ENCODE assay signal across 24 cellular contexts in genomic region chr7:85974176-85974575, GRCh38.
"Had no signal": no experiment of that assay in that cellular context is flagged by ENCODE, and none has a peak within 500 bp of the region (broad histone marks: within the 10 kb centered on the region; RNA-seq: fewer than 3 reads in every experiment).

No MANE protein-coding gene starts in this region.

- H3K36me3 Mint-ChIP-seq: activated naive CD4-positive, alpha-beta T cell treated with anti-CD3 and anti-CD28 coated beads, Interleukin-2, amount 10 ng/mL, durations not matched to agents 7 days and 5 days; activated naive CD4-positive, alpha-beta T cell treated with anti-CD3 and anti-CD28 coated beads, Interleukin-2, amount 50 U/mL, for 72 hours; activated naive CD8-positive, alpha-beta T cell treated with anti-CD3 and anti-CD28 coated beads, Interleukin-2, amount 10 ng/mL, durations not matched to agents 7 days and 5 days; brain had no signal

- H3K27me3 Mint-ChIP-seq: activated CD4-positive, alpha-beta memory T cell treated with anti-CD3 and anti-CD28 coated beads, Interleukin-2, amount 10 ng/mL, durations not matched to agents 7 days and 5 days; activated CD4-positive, alpha-beta T cell treated with anti-CD3 and anti-CD28 coated beads, Interleukin-2, amount 10 ng/mL, durations not matched to agents 7 days and 5 days; activated naive CD4-positive, alpha-beta T cell treated with anti-CD3 and anti-CD28 coated beads, Interleukin-2, amount 10 ng/mL, durations not matched to agents 7 days and 5 days; activated naive CD8-positive, alpha-beta T cell treated with anti-CD3 and anti-CD28 coated beads, Interleukin-2, amount 10 ng/mL, durations not matched to agents 7 days and 5 days; activated T-cell treated with anti-CD3 and anti-CD28 coated beads, Interleukin-2, amount 50 U/mL, for 24 hours; brain; effector memory CD8-positive, alpha-beta T cell had no signal

- H3K27ac Mint-ChIP-seq: activated CD4-positive, alpha-beta memory T cell treated with anti-CD3 and anti-CD28 coated beads, Interleukin-2, amount 10 ng/mL, durations not matched to agents 7 days and 5 days; activated CD4-positive, alpha-beta T cell treated with anti-CD3 and anti-CD28 coated beads, Interleukin-2, amount 10 ng/mL, durations not matched to agents 7 days and 5 days; activated naive CD4-positive, alpha-beta T cell treated with anti-CD3 and anti-CD28 coated beads, Interleukin-2, amount 10 ng/mL, durations not matched to agents 7 days and 5 days; activated naive CD4-positive, alpha-beta T cell treated with anti-CD3 and anti-CD28 coated beads, Interleukin-2, amount 50 U/mL, for 72 hours; activated naive CD8-positive, alpha-beta T cell treated with anti-CD3 and anti-CD28 coated beads, Interleukin-2, amount 10 ng/mL, durations not matched to agents 7 days and 5 days; activated T-cell treated with anti-CD3 and anti-CD28 coated beads, Interleukin-2, amount 50 U/mL, for 24 hours; activated T-cell treated with anti-CD3 and anti-CD28 coated beads, Interleukin-2, amount 50 U/mL, for 72 hours; effector memory CD8-positive, alpha-beta T cell had no signal

- H3K4me1 Mint-ChIP-seq: activated CD4-positive, alpha-beta memory T cell treated with anti-CD3 and anti-CD28 coated beads, Interleukin-2, amount 10 ng/mL, durations not matched to agents 7 days and 5 days; activated CD4-positive, alpha-beta T cell treated with anti-CD3 and anti-CD28 coated beads, Interleukin-2, amount 10 ng/mL, durations not matched to agents 7 days and 5 days; activated naive CD4-positive, alpha-beta T cell treated with anti-CD3 and anti-CD28 coated beads, Interleukin-2, amount 10 ng/mL, durations not matched to agents 7 days and 5 days; activated naive CD8-positive, alpha-beta T cell treated with anti-CD3 and anti-CD28 coated beads, Interleukin-2, amount 10 ng/mL, durations not matched to agents 7 days and 5 days; brain had no signal

- DNase-seq: activated CD4-positive, alpha-beta memory T cell treated with anti-CD3 and anti-CD28 coated beads, Interleukin-2, amount 10 ng/mL, durations not matched to agents 7 days and 5 days; activated CD4-positive, alpha-beta T cell treated with anti-CD3 and anti-CD28 coated beads for 1 hour; activated CD4-positive, alpha-beta T cell treated with anti-CD3 and anti-CD28 coated beads for 4 hours; activated CD4-positive, alpha-beta T cell treated with anti-CD3 and anti-CD28 coated beads, Interleukin-2, amount 10 ng/mL, durations not matched to agents 7 days and 5 days; activated CD4-positive, alpha-beta T cell treated with anti-CD3 and anti-CD28 coated beads, Interleukin-2, amount 50 U/mL, for 4 hours; activated CD8-positive, alpha-beta memory T cell treated with anti-CD3 and anti-CD28 coated beads, Interleukin-2, amount 50 U/mL, for 48 hours; activated gamma-delta T cell; activated naive CD4-positive, alpha-beta T cell; activated naive CD4-positive, alpha-beta T cell treated with anti-CD3 and anti-CD28 coated beads, Interleukin-2, amount 10 ng/mL, durations not matched to agents 7 days and 5 days; activated naive CD8-positive, alpha-beta T cell treated with anti-CD3 and anti-CD28 coated beads, Interleukin-2, amount 10 ng/mL, durations not matched to agents 7 days and 5 days; activated T-cell treated with anti-CD3 and anti-CD28 coated beads for 4 hours; activated T-cell treated with anti-CD3 and anti-CD28 coated beads, Interleukin-2, amount 50 U/mL, for 24 hours; activated T-cell treated with anti-CD3 and anti-CD28 coated beads, Interleukin-2, amount 50 U/mL, for 72 hours; central memory CD4-positive, alpha-beta T cell; cortex of kidney; dermis blood vessel endothelial cell; effector CD4-positive, alpha-beta T cell; effector memory CD8-positive, alpha-beta T cell; erythroblast; foreskin keratinocyte; T-helper 2 cell had no signal

- H3K9me3 Mint-ChIP-seq: brain had no signal

- H3K4me3 Mint-ChIP-seq: activated CD4-positive, alpha-beta memory T cell treated with anti-CD3 and anti-CD28 coated beads, Interleukin-2, amount 10 ng/mL, durations not matched to agents 7 days and 5 days; activated CD4-positive, alpha-beta T cell treated with anti-CD3 and anti-CD28 coated beads, Interleukin-2, amount 10 ng/mL, durations not matched to agents 7 days and 5 days; activated naive CD4-positive, alpha-beta T cell treated with anti-CD3 and anti-CD28 coated beads, Interleukin-2, amount 10 ng/mL, durations not matched to agents 7 days and 5 days; activated naive CD8-positive, alpha-beta T cell treated with anti-CD3 and anti-CD28 coated beads, Interleukin-2, amount 10 ng/mL, durations not matched to agents 7 days and 5 days; activated T-cell treated with anti-CD3 and anti-CD28 coated beads, Interleukin-2, amount 50 U/mL, for 24 hours; activated T-cell treated with anti-CD3 and anti-CD28 coated beads, Interleukin-2, amount 50 U/mL, for 72 hours; effector memory CD8-positive, alpha-beta T cell had no signal

- ATAC-seq: activated naive CD4-positive, alpha-beta T cell treated with anti-CD3 and anti-CD28 coated beads, Interleukin-2, amount 50 U/mL, for 72 hours; activated T-cell treated with anti-CD3 and anti-CD28 coated beads, Interleukin-2, amount 50 U/mL, for 72 hours; effector memory CD8-positive, alpha-beta T cell; foreskin keratinocyte; gastroesophageal sphincter had no signal
